ENCODE assay signal across 8 cellular contexts in genomic region chrX:135003876-135004623, GRCh38. TPM values are rescaled to one million over a fixed set of nuclear protein-coding genes. Genes with fewer than 3 reads are reported as not detected.
DNase-seq lines count a peak whose midpoint lies in the region; ATAC-seq and TF ChIP-seq lines count a peak whose summit lies in the region.

No MANE protein-coding gene starts in this region.

- H3K27me3 ChIP-seq in OCI-LY3 (ENCODE audit: low read depth, low read length): no peaks in the 10 kb centered on the region

- H3K4me2 ChIP-seq in OCI-LY3 (ENCODE audit: low read length): peak overlapping the region; percentile 95

- H3K36me3 ChIP-seq in OCI-LY3 (replicated peaks; ENCODE audit: low read depth, low read length): no peaks in the 10 kb centered on the region

- no peaks in the 10 kb centered on the region for H3K79me2 ChIP-seq in OCI-LY3 (ENCODE audit: low read length)

- in situ Hi-C loops in Caki2 (cut with HindIII; ENCODE audit: low pct_unique_long_range_greater_than_20kb, low sequenced_read_pairs): no loop called here

- H3K4me3 ChIP-seq in OCI-LY3 (ENCODE audit: low read length): peak overlapping the region; percentile 78
- H3K4me3 ChIP-seq in epithelial cell of proximal tubule (ENCODE audit: low read depth, low read length): peak overlapping the region; percentile 65

- no peaks in the 10 kb centered on the region for H3K9me3 ChIP-seq in OCI-LY3 (ENCODE audit: insufficient read depth, low read length)

- H3K27ac ChIP-seq in OCI-LY3 (ENCODE audit: low read length): no peak overlapping the region

- no peaks in the 10 kb centered on the region for H4K20me1 ChIP-seq in OCI-LY3 (ENCODE audit: insufficient read depth, low read length)

- peaks cover 7% of the 10 kb centered on the region for H3K4me1 ChIP-seq in OCI-LY3 (ENCODE audit: low read length)

- no peak for TF ChIP-seq CTCF in OCI-LY3 (IDR thresholded peaks at IDR 0.05; ENCODE audit: low read depth, low read length)
- no peak for TF ChIP-seq CTCF in epithelial cell of proximal tubule (conservative IDR thresholded peaks at IDR 0.05; ENCODE audit: low read depth, low read length)

- peak overlapping the region; percentile 67 for H3K9ac ChIP-seq in OCI-LY3 (ENCODE audit: low read length)

- peak overlapping the region; percentile 88 for H2AFZ ChIP-seq in OCI-LY3 (ENCODE audit: low read depth, low read length)

- ATAC-seq in GM21528 (IDR thresholded peaks at IDR 0.05; ENCODE audit: low FRiP score, unreplicated experiment): peak; percentile 96

- DNase-seq in Caki2 (ENCODE audit: low read depth) (peak; percentile 87), HuH-7.5 (ENCODE audit: low spot score) (peak; percentile 52), epithelial cell of proximal tubule (ENCODE audit: low read depth) (no peak), mucosa of gallbladder (ENCODE audit: low spot score) (peak; percentile 91)
- peak; percentile 92 for DNase-seq in activated T-cell treated with anti-CD3 and anti-CD28 coated beads, Interleukin-2, amount 50 U/mL, for 1 hour
- peak; percentile 70 to 71 for DNase-seq in stimulated activated CD8-positive, alpha-beta memory T cell treated with anti-CD3 and anti-CD28 coated beads, Interleukin-4, amount 100 ng/mL, for 1 hour (ENCODE audit: low read depth in 2 of 2, low spot score in 1 of 2)

RNA-seq across cellular contexts. Expression of gene SMIM10, which starts 13.3 kb away (rescaled TPM):
- total RNA-seq in Caki2 (2014; rRNA removed; shearing (Covaris generic); ENCODE audit: low replicate concordance): 11.8 and 20.0 TPM in 2 replicates
- 2.5 and 5.5 TPM in 2 replicates for total RNA-seq in epithelial cell of proximal tubule
- 4.1 TPM for total RNA-seq in mucosa of gallbladder

RNA-seq across cellular contexts. Expression of gene RTL8B, which starts 18.3 kb away (rescaled TPM):
- total RNA-seq in Caki2 (2014; rRNA removed; shearing (Covaris generic); ENCODE audit: low replicate concordance): 8.2 and 14.2 TPM in 2 replicates
- total RNA-seq in epithelial cell of proximal tubule (9.3 and 13.2 TPM in 2 replicates), mucosa of gallbladder (11.5 TPM)

RNA-seq across cellular contexts. Expression of gene RTL8C, which starts 28.1 kb away (rescaled TPM):
- 43.8 and 45.1 TPM in 2 replicates for total RNA-seq in Caki2 (2014; rRNA removed; shearing (Covaris generic); ENCODE audit: low replicate concordance)
- total RNA-seq in epithelial cell of proximal tubule (87.6 and 148 TPM in 2 replicates), mucosa of gallbladder (114 TPM)

RNA-seq across cellular contexts. Expression of gene RTL8A, which starts 47.9 kb away (rescaled TPM):
- 2.1 TPM in 1 of 2 replicates, not detected in the other for total RNA-seq in Caki2 (2014; rRNA removed; shearing (Covaris generic); ENCODE audit: low replicate concordance)
- total RNA-seq in epithelial cell of proximal tubule: 23.8 and 40.1 TPM in 2 replicates
- total RNA-seq in mucosa of gallbladder: 44.7 TPM
